Comparison of ENCODE assay signal across 8 cellular contexts in the genomic region with DNA sequence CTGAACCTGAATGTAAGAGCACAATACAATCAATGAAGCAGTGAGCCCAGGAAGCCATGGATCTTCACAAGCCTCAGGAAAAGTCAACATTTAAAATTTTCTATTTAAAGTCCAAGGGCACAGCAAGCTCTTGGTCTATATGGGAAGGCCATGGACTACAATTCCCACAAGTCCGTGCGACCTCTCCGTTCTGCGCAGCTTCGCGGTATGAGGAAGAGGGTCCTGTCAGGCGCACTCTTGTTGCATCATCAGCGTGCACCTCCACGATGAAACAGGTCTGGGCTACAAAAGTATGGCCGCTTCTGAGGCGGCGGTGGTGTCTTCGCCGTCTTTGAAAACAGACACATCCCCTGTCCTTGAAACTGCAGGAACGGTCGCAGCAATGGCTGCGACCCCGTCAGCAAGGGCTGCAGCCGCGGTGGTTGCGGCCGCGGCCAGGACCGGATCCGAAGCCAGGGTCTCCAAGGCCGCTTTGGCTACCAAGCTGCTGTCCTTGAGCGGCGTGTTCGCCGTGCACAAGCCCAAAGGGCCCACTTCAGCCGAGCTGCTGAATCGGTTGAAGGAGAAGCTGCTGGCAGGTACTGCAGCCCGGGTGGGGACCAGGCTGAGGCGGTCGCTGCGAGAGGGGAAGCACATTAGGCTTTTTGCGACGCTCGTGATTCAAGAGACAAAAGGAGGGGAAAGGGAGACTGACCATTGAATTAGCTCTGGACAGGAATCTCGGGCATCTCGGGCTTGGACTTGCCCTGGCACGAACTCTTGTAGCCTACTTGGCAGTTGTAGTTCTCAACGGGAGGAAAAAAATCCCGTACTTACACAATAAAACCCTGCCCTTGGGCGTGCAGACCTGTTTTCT. TPM values are rescaled to one million over a fixed set of nuclear protein-coding genes. Genes with fewer than 3 reads are reported as not detected.
DNase-seq lines count a peak whose midpoint lies in the region; ATAC-seq and TF ChIP-seq lines count a peak whose summit lies in the region.

TRUB1 (plus strand) TSS at position 234 of the 856 bp plus-strand sequence; CDS start at position 293, 59 bp downstream.

- H3K27me3 Mint-ChIP-seq in activated T-cell treated with anti-CD3 and anti-CD28 coated beads, Interleukin-2, amount 50 U/mL, for 24 hours: no peaks in the 10 kb centered on the region

- H3K27me3 ChIP-seq in muscle layer of colon (ENCODE audit: control insufficient read depth in 1 of 2, insufficient read depth in 2 of 2, low read length in 2 of 2): no peaks in the 10 kb centered on the region

- peaks cover 33% of the 10 kb centered on the region for H3K36me3 Mint-ChIP-seq in activated T-cell treated with anti-CD3 and anti-CD28 coated beads, Interleukin-2, amount 50 U/mL, for 24 hours (ENCODE audit: low read depth)

- H3K9me3 Mint-ChIP-seq in activated T-cell treated with anti-CD3 and anti-CD28 coated beads, Interleukin-2, amount 50 U/mL, for 24 hours: no peaks in the 10 kb centered on the region

- peaks cover 13% of the 10 kb centered on the region for H3K4me1 ChIP-seq in muscle layer of colon (ENCODE audit: insufficient read depth, low read length)

- ATAC-seq in GM21717 (IDR thresholded peaks at IDR 0.05; ENCODE audit: unreplicated experiment) (peak; percentile 100), esophagus mucosa (peak; percentile 99)

- DNase-seq in DMS153 treated with DMSO at 0.1 percent for 48 hours (lab: John Stamatoyannopoulos, UW; ENCODE audit: unreplicated experiment) (peak; percentile 90), KBM-7 (peak; percentile 90)
- DNase-seq in activated T-cell treated with anti-CD3 and anti-CD28 coated beads, Interleukin-2, amount 50 U/mL, for 24 hours: peak; percentile 86
- peak; percentile 81 for DNase-seq in stimulated activated CD8-positive, alpha-beta memory T cell treated with anti-CD3 and anti-CD28 coated beads, Interleukin-7, amount 100 ng/mL, for 24 hours (ENCODE audit: low read depth)

- H3K27ac Mint-ChIP-seq in activated T-cell treated with anti-CD3 and anti-CD28 coated beads, Interleukin-2, amount 50 U/mL, for 24 hours: peak within 1 kb of the TSS; percentile 96

- in situ Hi-C loops in KBM-7 (cut with MboI; ENCODE audit: low pct_unique_long_range_greater_than_20kb, low sequenced_read_pairs): no loop called here

- H3K4me3 Mint-ChIP-seq in activated T-cell treated with anti-CD3 and anti-CD28 coated beads, Interleukin-2, amount 50 U/mL, for 24 hours: peak within 1 kb of the TSS; percentile 96

- peak within 1 kb of the TSS; percentile 67 for H3K9ac ChIP-seq in muscle layer of colon (ENCODE audit: low read length)

- H3K36me3 ChIP-seq in muscle layer of colon (ENCODE audit: insufficient read depth, low read length): peaks cover 12% of the 10 kb centered on the region

- no peaks in the 10 kb centered on the region for H3K9me3 ChIP-seq in muscle layer of colon (ENCODE audit: low read length)

- H3K4me3 ChIP-seq in muscle layer of colon (ENCODE audit: low read depth in 1 of 2, low read length in 2 of 2): peak within 1 kb of the TSS; percentile 79 to 89

- peak within 1 kb of the TSS; percentile 82 for H3K27ac ChIP-seq in muscle layer of colon (ENCODE audit: low read depth, low read length)

- H3K4me1 Mint-ChIP-seq in activated T-cell treated with anti-CD3 and anti-CD28 coated beads, Interleukin-2, amount 50 U/mL, for 24 hours (ENCODE audit: low read depth): peaks cover 41% of the 10 kb centered on the region

TF ChIP-seq in PFSK-1, 5 proteins besides CTCF, POLR2A, EP300 and RAD21:
- peak; percentile 51 for TF ChIP-seq FOXP2 (optimal IDR thresholded peaks at IDR 0.05; ENCODE audit: borderline replicate concordance, extremely low read depth, extremely low read length, insufficient read depth)
- TF ChIP-seq REST (IDR thresholded peaks at IDR 0.05; ENCODE audit: insufficient read depth in 1 of 2, low read depth in 2 of 2, low read length in 2 of 2): no peak
- no peak for TF ChIP-seq SIN3A (IDR thresholded peaks at IDR 0.05; ENCODE audit: borderline replicate concordance, insufficient read depth, low read length)
- peak; percentile 73; the same call in 1 of the 2 replicates for TF ChIP-seq POLR2AphosphoS5 (IDR thresholded peaks at IDR 0.05; ENCODE audit: low read depth, low read length)
- peak; percentile 89 for TF ChIP-seq TAF1 (IDR thresholded peaks at IDR 0.05; ENCODE audit: borderline replicate concordance, insufficient read depth, low read length)

RNA-seq across cellular contexts. Expression of gene TRUB1, which starts in this region (rescaled TPM):
- polyA plus RNA-seq in PFSK-1 (2012; ENCODE audit: insufficient read length, low read depth): 5.6 TPM
- 13.6 TPM for total RNA-seq in esophagus mucosa

Comparison
In these comparisons a context has a peak if more than half of its experiments do, and no peak if none do; other contexts are left out.
1. Peak in every context shown above with its lines: DNase-seq, ATAC-seq, H3K4me3 ChIP-seq and H3K27ac ChIP-seq.